ENCODE assay signal across 20 cellular contexts in genomic region chr19:52176574-52176973, GRCh38.
"Had no signal": no experiment of that assay in that cellular context is flagged by ENCODE, and none has a peak within 500 bp of the region (broad histone marks: within the 10 kb centered on the region; RNA-seq: fewer than 3 reads in every experiment).

No MANE protein-coding gene starts in this region.

- H3K9me3 ChIP-seq: body of pancreas, esophagus squamous epithelium, gastrocnemius medialis, psoas muscle, right atrium auricular region, tibial nerve, uterus had no signal

- ATAC-seq: activated naive CD8-positive, alpha-beta T cell treated with anti-CD3 and anti-CD28 coated beads, Interleukin-2, amount 50 U/mL, for 24 hours; body of pancreas; gastrocnemius medialis; left cardiac atrium; psoas muscle had no signal

- DNase-seq: activated CD4-positive, alpha-beta memory T cell treated with anti-CD3 and anti-CD28 coated beads for 36 hours; activated CD4-positive, alpha-beta T cell treated with anti-CD3 and anti-CD28 coated beads for 48 hours; activated naive CD4-positive, alpha-beta T cell treated with anti-CD3 and anti-CD28 coated beads for 36 hours; activated naive CD8-positive, alpha-beta T cell treated with anti-CD3 and anti-CD28 coated beads, Interleukin-2, amount 50 U/mL, for 24 hours; activated T-cell treated with anti-CD3 and anti-CD28 coated beads, Interleukin-2, amount 50 U/mL, for 48 hours; anterior cingulate cortex; body of pancreas; effector memory CD4-positive, alpha-beta T cell; esophagus squamous epithelium; gastrocnemius medialis; hippocampal formation; left cardiac atrium; psoas muscle; stimulated activated CD4-positive, alpha-beta T cell treated with anti-CD3 and anti-CD28 coated beads, Interleukin-4, amount 100 ng/mL, for 4 hours; uterus had no signal

- H3K4me3 Mint-ChIP-seq: activated CD4-positive, alpha-beta memory T cell treated with anti-CD3 and anti-CD28 coated beads for 36 hours; activated naive CD4-positive, alpha-beta T cell treated with anti-CD3 and anti-CD28 coated beads for 36 hours; activated naive CD8-positive, alpha-beta T cell treated with anti-CD3 and anti-CD28 coated beads, Interleukin-2, amount 50 U/mL, for 24 hours; memory B cell; stimulated activated naive CD8-positive, alpha-beta T cell treated with anti-CD3 and anti-CD28 coated beads, Interleukin-15, Interleukin-2, amounts not matched to agents 100 ng/mL and 50 ng/mL, for 24 hours had no signal

- H3K27me3 Mint-ChIP-seq: activated CD4-positive, alpha-beta memory T cell treated with anti-CD3 and anti-CD28 coated beads for 36 hours; activated naive CD8-positive, alpha-beta T cell treated with anti-CD3 and anti-CD28 coated beads, Interleukin-2, amount 50 U/mL, for 24 hours; memory B cell; stimulated activated naive CD8-positive, alpha-beta T cell treated with anti-CD3 and anti-CD28 coated beads, Interleukin-15, Interleukin-2, amounts not matched to agents 100 ng/mL and 50 ng/mL, for 24 hours had no signal

- H3K9me3 Mint-ChIP-seq: memory B cell; stimulated activated naive CD8-positive, alpha-beta T cell treated with anti-CD3 and anti-CD28 coated beads, Interleukin-15, Interleukin-2, amounts not matched to agents 100 ng/mL and 50 ng/mL, for 24 hours had no signal

- H3K36me3 Mint-ChIP-seq: activated CD4-positive, alpha-beta memory T cell treated with anti-CD3 and anti-CD28 coated beads for 36 hours; memory B cell had no signal

- H3K4me1 ChIP-seq: body of pancreas, uterus had no signal

- H3K27me3 ChIP-seq: body of pancreas, cardiac muscle cell, esophagus squamous epithelium, gastrocnemius medialis, right atrium auricular region, tibial nerve, uterus had no signal

- H3K27ac Mint-ChIP-seq: activated CD4-positive, alpha-beta memory T cell treated with anti-CD3 and anti-CD28 coated beads for 36 hours; activated naive CD4-positive, alpha-beta T cell treated with anti-CD3 and anti-CD28 coated beads for 36 hours; activated naive CD8-positive, alpha-beta T cell treated with anti-CD3 and anti-CD28 coated beads, Interleukin-2, amount 50 U/mL, for 24 hours; memory B cell; stimulated activated naive CD8-positive, alpha-beta T cell treated with anti-CD3 and anti-CD28 coated beads, Interleukin-15, Interleukin-2, amounts not matched to agents 100 ng/mL and 50 ng/mL, for 24 hours had no signal

- H3K27ac ChIP-seq: body of pancreas, cardiac muscle cell, gastrocnemius medialis, psoas muscle, right atrium auricular region, tibial nerve, uterus had no signal
